ENCODE assay signal across 22 cellular contexts in the genomic region with DNA sequence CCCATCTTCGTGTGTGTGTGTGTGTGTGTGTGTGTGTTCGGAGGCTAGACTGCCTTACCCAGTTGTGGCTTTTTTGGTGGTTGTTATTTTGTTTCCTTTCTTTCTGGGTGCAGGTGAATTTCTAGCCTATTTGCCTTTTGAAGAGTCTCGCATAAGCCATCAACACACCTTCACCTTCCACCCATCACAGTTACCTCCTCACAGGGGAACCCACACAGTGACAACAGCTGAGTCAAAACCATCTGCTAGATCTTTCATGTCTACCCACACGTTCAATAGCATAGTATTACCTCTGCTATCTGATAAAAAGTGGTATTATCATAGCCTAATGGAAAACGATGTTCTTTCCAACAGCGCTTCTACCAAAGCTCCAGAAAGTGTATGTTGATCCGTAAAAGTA.
DNase-seq lines count a peak whose midpoint lies in the region; ATAC-seq lines count a peak whose summit lies in the region.
"Had no signal": no experiment of that assay in that cellular context is flagged by ENCODE, and none has a peak within 500 bp of the region (broad histone marks: within the 10 kb centered on the region; RNA-seq: fewer than 3 reads in every experiment).

No MANE protein-coding gene starts in this region.

- H3K4me3 ChIP-seq in Jurkat, Clone E6-1 (ENCODE audit: low read length), result no peak overlapping the region
- H3K4me3 ChIP-seq: A549, BLaER1, GM12878 had no signal

- DNase-seq in Ammon's horn (ENCODE audit: low spot score), result peak; percentile 20
- DNase-seq in Jurkat, Clone E6-1 (ENCODE audit: low read depth, low spot score), result peak; percentile 2
- peak; percentile 34 for DNase-seq in putamen (ENCODE audit: low spot score)
- DNase-seq in NCI-H774 (lab: John Stamatoyannopoulos, UW), result no peak
- DNase-seq: AML-193; BE2C; C1 segment of cervical spinal cord; CD4-positive, alpha-beta memory T cell; CD4-positive, CD25-positive, alpha-beta regulatory T cell; CD8-positive, alpha-beta memory T cell; COR-L47; DMS 273 treated with DMSO at 0.1 percent for 48 hours; DMS153; DMS53; DMS79; DND-41; EL; GDM1 had no signal

- ATAC-seq in activated CD4-positive, CD25-positive, alpha-beta regulatory T cell treated with anti-CD3 and anti-CD28 coated beads, Interleukin-2, amount 50 U/mL, for 24 hours, result no peak
- ATAC-seq: A549, GM12878 had no signal
